22 cellular contexts compared by ENCODE assay signal in genomic region chr6:151176941-151177760, GRCh38.
"Had no signal": no experiment of that assay in that cellular context is flagged by ENCODE, and none has a peak within 500 bp of the region (broad histone marks: within the 10 kb centered on the region; RNA-seq: fewer than 3 reads in every experiment).

No MANE protein-coding gene starts in this region.

- H3K4me1 Mint-ChIP-seq: activated naive CD8-positive, alpha-beta T cell treated with anti-CD3 and anti-CD28 coated beads, Interleukin-2, amount 50 U/mL, for 24 hours; T-helper 17 cell had no signal

- H3K9me3 ChIP-seq: Peyer's patch, SJSA1 had no signal

- H3K4me1 ChIP-seq: Peyer's patch, SJSA1 had no signal

- H3K27me3 ChIP-seq: Peyer's patch, SJSA1 had no signal

- H3K36me3 Mint-ChIP-seq: activated naive CD4-positive, alpha-beta T cell treated with anti-CD3 and anti-CD28 coated beads, Interleukin-2, amount 50 U/mL, for 72 hours had no signal

- DNase-seq: activated CD4-positive, alpha-beta T cell treated with anti-CD3 and anti-CD28 coated beads for 48 hours; activated CD4-positive, alpha-beta T cell treated with anti-CD3 and anti-CD28 coated beads, Interleukin-2, amount 50 U/mL, for 4 hours; activated CD4-positive, CD25-positive, alpha-beta regulatory T cell treated with anti-CD3 and anti-CD28 coated beads, Interleukin-2, amount 50 U/mL, for 72 hours; activated CD8-positive, alpha-beta T cell treated with anti-CD3 and anti-CD28 coated beads, Interleukin-2, amount 10 ng/mL, durations not matched to agents 7 days and 5 days; activated effector memory CD4-positive, alpha-beta T cell treated with anti-CD3 and anti-CD28 coated beads, Interleukin-2, amount 50 U/mL, for 16 hours; activated naive CD4-positive, alpha-beta T cell treated with Interleukin-2 at 50 U/mL for 16 hours; activated naive CD8-positive, alpha-beta T cell treated with anti-CD3 and anti-CD28 coated beads, Interleukin-2, amount 50 U/mL, for 24 hours; activated T-cell treated with anti-CD3 and anti-CD28 coated beads, Interleukin-2, amount 50 U/mL, for 24 hours; MM.1S; NCI-H1105; NCI-H1436; NCI-H1694 treated with DMSO at 0.1 percent for 48 hours; NCI-H2081; NCI-H446; NCI-H524; Peyer's patch; SHP77; T-helper 17 cell; T-helper 9 cell had no signal

- H3K36me3 ChIP-seq: Peyer's patch, SJSA1 had no signal

- ATAC-seq: activated CD8-positive, alpha-beta T cell treated with anti-CD3 and anti-CD28 coated beads, Interleukin-2, amount 10 ng/mL, durations not matched to agents 7 days and 5 days; activated naive CD4-positive, alpha-beta T cell treated with anti-CD3 and anti-CD28 coated beads, Interleukin-2, amount 50 U/mL, for 72 hours; activated naive CD8-positive, alpha-beta T cell treated with anti-CD3 and anti-CD28 coated beads, Interleukin-2, amount 50 U/mL, for 24 hours; T-helper 17 cell; WTC11 had no signal

- H3K9me3 Mint-ChIP-seq: activated naive CD4-positive, alpha-beta T cell treated with anti-CD3 and anti-CD28 coated beads, Interleukin-2, amount 50 U/mL, for 72 hours; activated naive CD8-positive, alpha-beta T cell treated with anti-CD3 and anti-CD28 coated beads, Interleukin-2, amount 50 U/mL, for 24 hours; activated T-cell treated with anti-CD3 and anti-CD28 coated beads, Interleukin-2, amount 50 U/mL, for 24 hours had no signal

- H3K4me3 ChIP-seq: Peyer's patch, SJSA1 had no signal

- H3K27ac ChIP-seq: Peyer's patch, SJSA1 had no signal

- H3K4me3 Mint-ChIP-seq: activated CD8-positive, alpha-beta T cell treated with anti-CD3 and anti-CD28 coated beads, Interleukin-2, amount 10 ng/mL, durations not matched to agents 7 days and 5 days; activated naive CD8-positive, alpha-beta T cell treated with anti-CD3 and anti-CD28 coated beads, Interleukin-2, amount 50 U/mL, for 24 hours; activated T-cell treated with anti-CD3 and anti-CD28 coated beads, Interleukin-2, amount 50 U/mL, for 24 hours; T-helper 17 cell; WTC11 had no signal

- H3K27ac Mint-ChIP-seq: activated CD8-positive, alpha-beta T cell treated with anti-CD3 and anti-CD28 coated beads, Interleukin-2, amount 10 ng/mL, durations not matched to agents 7 days and 5 days; activated naive CD8-positive, alpha-beta T cell treated with anti-CD3 and anti-CD28 coated beads, Interleukin-2, amount 50 U/mL, for 24 hours; activated T-cell treated with anti-CD3 and anti-CD28 coated beads, Interleukin-2, amount 50 U/mL, for 24 hours; T-helper 17 cell; WTC11 had no signal
